14 cellular contexts compared by ENCODE assay signal in the genomic region with DNA sequence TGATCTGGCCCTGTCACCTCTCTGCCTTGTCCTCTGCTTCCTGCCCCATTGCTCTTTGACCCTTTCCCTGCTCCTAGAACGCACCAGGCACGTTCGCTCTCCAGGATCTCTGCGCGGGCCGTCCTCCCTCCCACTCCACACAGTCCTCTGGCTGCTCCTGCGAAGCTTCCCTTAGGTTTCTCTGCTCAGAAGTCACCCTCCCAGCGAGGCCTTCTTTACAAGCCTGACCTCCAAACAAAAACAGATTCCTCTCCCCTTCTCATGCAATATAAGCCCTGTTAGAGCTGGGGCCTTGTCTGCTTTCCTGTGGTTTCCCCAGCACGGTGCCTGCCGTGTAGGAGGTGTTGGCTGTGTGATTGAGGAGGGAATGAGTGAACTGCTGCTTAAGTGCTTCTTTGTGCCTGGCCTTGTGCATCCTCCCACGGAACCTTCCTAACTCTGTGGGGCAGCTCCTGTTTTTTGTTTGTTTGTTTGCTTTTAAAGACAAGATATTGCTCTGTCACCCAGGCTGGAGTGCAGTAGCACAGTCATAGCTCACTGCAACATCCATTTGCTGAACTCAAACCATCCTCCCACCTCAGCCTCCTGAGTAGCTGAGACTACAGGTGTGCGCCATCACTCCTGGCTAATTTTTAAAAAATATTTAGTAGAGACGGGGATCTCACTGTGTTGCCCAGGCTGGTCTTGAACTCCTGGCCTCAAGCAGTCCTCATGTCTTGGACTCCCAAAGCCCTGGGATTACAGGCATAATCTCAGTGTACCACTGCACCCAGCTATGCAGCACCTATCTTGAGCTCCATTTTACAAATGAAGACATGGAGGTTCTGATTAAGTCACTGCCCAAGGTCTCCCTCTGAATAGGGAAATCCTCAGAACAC.
A peak's percentile ranks its signal among the peaks of the same experiment; 100 is the strongest.
DNase-seq lines count a peak whose midpoint lies in the region; ATAC-seq and TF ChIP-seq lines count a peak whose summit lies in the region.
"Had no signal": no experiment of that assay in that cellular context is flagged by ENCODE, and none has a peak within 500 bp of the region (broad histone marks: within the 10 kb centered on the region; RNA-seq: fewer than 3 reads in every experiment).

No MANE protein-coding gene starts in this region.

- peaks cover 16% of the 10 kb centered on the region for H3K4me1 Mint-ChIP-seq in activated naive CD8-positive, alpha-beta T cell treated with anti-CD3 and anti-CD28 coated beads for 36 hours

- no peaks in the 10 kb centered on the region for H3K27me3 Mint-ChIP-seq in activated naive CD8-positive, alpha-beta T cell treated with anti-CD3 and anti-CD28 coated beads for 36 hours

- H3K4me1 ChIP-seq in vagina = peaks cover 30% of the 10 kb centered on the region

- H3K9me3 Mint-ChIP-seq in activated naive CD4-positive, alpha-beta T cell treated with anti-CD3 and anti-CD28 coated beads, Interleukin-2, amount 50 U/mL, for 72 hours = no peaks in the 10 kb centered on the region
- no peaks in the 10 kb centered on the region for H3K9me3 Mint-ChIP-seq in activated naive CD8-positive, alpha-beta T cell treated with anti-CD3 and anti-CD28 coated beads for 36 hours

- H3K4me3 Mint-ChIP-seq in activated naive CD8-positive, alpha-beta T cell treated with anti-CD3 and anti-CD28 coated beads for 36 hours = no peak overlapping the region

- peak overlapping the region; percentile 20 to 24 for H3K27ac Mint-ChIP-seq in activated naive CD4-positive, alpha-beta T cell treated with anti-CD3 and anti-CD28 coated beads, Interleukin-2, amount 50 U/mL, for 72 hours
- peak overlapping the region; percentile 23 for H3K27ac Mint-ChIP-seq in activated naive CD8-positive, alpha-beta T cell treated with anti-CD3 and anti-CD28 coated beads for 36 hours

- peak in 1 of 2 donors; percentile 9 for DNase-seq in activated naive CD4-positive, alpha-beta T cell treated with anti-CD3 and anti-CD28 coated beads, Interleukin-2, amount 50 U/mL, for 72 hours (ENCODE audit: low spot score in 2 of 2)
- DNase-seq in activated naive CD4-positive, alpha-beta T cell (lab: John Stamatoyannopoulos, UW) = no peak
- DNase-seq in activated naive CD8-positive, alpha-beta T cell treated with anti-CD3 and anti-CD28 coated beads for 36 hours = no peak
- DNase-seq in left lobe of liver (ENCODE audit: low spot score) (peak; percentile 56), vagina (ENCODE audit: extremely low spot score in 2 of 2) (no peak), OCI-M1 (lab: John Stamatoyannopoulos, UW) (no peak), middle frontal gyrus (ENCODE audit: extremely low spot score, low spot score) (no peak)
- DNase-seq: activated CD4-positive, CD25-positive, alpha-beta regulatory T cell treated with anti-CD3 and anti-CD28 coated beads, Interleukin-2, amount 50 U/mL, for 72 hours; activated naive CD4-positive, alpha-beta T cell treated with anti-CD3 and anti-CD28 coated beads, Interleukin-2, amount 50 U/mL, for 16 hours; cortex of kidney; foreskin keratinocyte; NCI-H510A treated with DMSO at 0.1 percent for 48 hours had no signal

- peak overlapping the region; percentile 28 for H3K27ac ChIP-seq in vagina
- H3K27ac ChIP-seq: foreskin keratinocyte, thoracic aorta had no signal

- H3K36me3 Mint-ChIP-seq in activated naive CD4-positive, alpha-beta T cell treated with anti-CD3 and anti-CD28 coated beads, Interleukin-2, amount 50 U/mL, for 72 hours = no peaks in the 10 kb centered on the region
- no peaks in the 10 kb centered on the region for H3K36me3 Mint-ChIP-seq in activated naive CD8-positive, alpha-beta T cell treated with anti-CD3 and anti-CD28 coated beads for 36 hours

- ATAC-seq in activated naive CD4-positive, alpha-beta T cell treated with anti-CD3 and anti-CD28 coated beads, Interleukin-2, amount 50 U/mL, for 72 hours = peak in 1 of 2 donors; percentile 62
- ATAC-seq in left lobe of liver = peak; percentile 86
- no peak for ATAC-seq in HG02610 (IDR thresholded peaks at IDR 0.05; ENCODE audit: unreplicated experiment)
- ATAC-seq: foreskin keratinocyte had no signal

- no peaks in the 10 kb centered on the region for H3K9me3 ChIP-seq in vagina
- H3K9me3 ChIP-seq: thoracic aorta had no signal

- intact Hi-C loops in vagina (cut with DNase I) = no loop called here

- no peaks in the 10 kb centered on the region for H3K36me3 ChIP-seq in vagina
- H3K36me3 ChIP-seq: thoracic aorta had no signal

- H3K27me3 ChIP-seq in vagina = no peaks in the 10 kb centered on the region
- H3K27me3 ChIP-seq: foreskin keratinocyte had no signal

- TF ChIP-seq CTCF in vagina (IDR thresholded peaks at IDR 0.05) = no peak

- no peak for TF ChIP-seq POLR2A in vagina (IDR thresholded peaks at IDR 0.05)

- H3K4me3 ChIP-seq in vagina = no peak overlapping the region
- H3K4me3 ChIP-seq: thoracic aorta had no signal
